In genomic region chr5:170479484-170479883, GRCh38 we compare ENCODE assay signal across 14 cellular contexts. TPM values are rescaled to one million over a fixed set of nuclear protein-coding genes. Genes with fewer than 3 reads are reported as not detected.
DNase-seq lines count a peak whose midpoint lies in the region; ATAC-seq and TF ChIP-seq lines count a peak whose summit lies in the region.
"Had no signal": no experiment of that assay in that cellular context is flagged by ENCODE, and none has a peak within 500 bp of the region (broad histone marks: within the 10 kb centered on the region; RNA-seq: fewer than 3 reads in every experiment).

No MANE protein-coding gene starts in this region.

- no peaks in the 10 kb centered on the region for H4K20me1 ChIP-seq in neural cell (ENCODE audit: insufficient read depth)
- H4K20me1 ChIP-seq: BLaER1 treated with 17β-estradiol and CSF1 and Interleukin-3, amounts not matched to agents 10 nM and 100 nM had no signal

- no peaks in the 10 kb centered on the region for H3K4me1 Mint-ChIP-seq in activated naive CD4-positive, alpha-beta T cell treated with anti-CD3 and anti-CD28 coated beads for 36 hours (ENCODE audit: low read depth)
- H3K4me1 Mint-ChIP-seq: activated naive CD8-positive, alpha-beta T cell treated with anti-CD3 and anti-CD28 coated beads, Interleukin-2, amount 50 U/mL, for 24 hours had no signal

- no peak overlapping the region for H2AFZ ChIP-seq in neural cell (ENCODE audit: low read depth, low read length)

- H3K9me2 ChIP-seq in neural cell (ENCODE audit: insufficient read depth, low read length): no peaks in the 10 kb centered on the region

- no peaks in the 10 kb centered on the region for H3K36me3 ChIP-seq in neural cell (ENCODE audit: insufficient read depth, low read length)
- H3K36me3 ChIP-seq: BLaER1 treated with 17β-estradiol and CSF1 and Interleukin-3, amounts not matched to agents 10 nM and 100 nM had no signal

- H3K27me3 ChIP-seq in neural cell (ENCODE audit: insufficient read depth, low read depth, low read length): no peaks in the 10 kb centered on the region
- H3K27me3 ChIP-seq: BLaER1 treated with 17β-estradiol and CSF1 and Interleukin-3, amounts not matched to agents 10 nM and 100 nM had no signal

- TF ChIP-seq EP300 in neural cell (conservative IDR thresholded peaks at IDR 0.05; ENCODE audit: poor library complexity, severe bottlenecking): no peak

- H3K27ac ChIP-seq in neural cell (ENCODE audit: low read length): no peak overlapping the region
- H3K27ac ChIP-seq: BLaER1 treated with 17β-estradiol and CSF1 and Interleukin-3, amounts not matched to agents 10 nM and 100 nM; coronary artery had no signal

- ATAC-seq in GM19328 (IDR thresholded peaks at IDR 0.05; ENCODE audit: unreplicated experiment): no peak
- ATAC-seq: activated naive CD8-positive, alpha-beta T cell treated with anti-CD3 and anti-CD28 coated beads, Interleukin-2, amount 50 U/mL, for 24 hours; T-cell had no signal

- H3K4me2 ChIP-seq in neural cell (ENCODE audit: low read length): no peak overlapping the region

- no peaks in the 10 kb centered on the region for H3K79me2 ChIP-seq in neural cell (replicated peaks; ENCODE audit: insufficient read depth, low read length)

- CTCF ChIA-PET in activated naive CD4-positive, alpha-beta T cell treated with anti-CD3 and anti-CD28 coated beads for 36 hours (lab: Charles Lee): no interaction called here

- intact Hi-C loops in activated naive CD4-positive, alpha-beta T cell treated with anti-CD3 and anti-CD28 coated beads for 36 hours (cut with micrococcal nuclease): no loop called here

- H3K9me3 ChIP-seq in neural cell (ENCODE audit: low read length): no peaks in the 10 kb centered on the region

- no peak for TF ChIP-seq RAD21 in neural cell (conservative IDR thresholded peaks at IDR 0.05)

- no peak overlapping the region for H3K4me3 Mint-ChIP-seq in activated naive CD4-positive, alpha-beta T cell treated with anti-CD3 and anti-CD28 coated beads for 36 hours
- H3K4me3 Mint-ChIP-seq: activated naive CD8-positive, alpha-beta T cell treated with anti-CD3 and anti-CD28 coated beads, Interleukin-2, amount 50 U/mL, for 24 hours; T-cell had no signal

- DNase-seq in EL (peak; percentile 62), MV-4-11 (lab: John Stamatoyannopoulos, UW) (peak; percentile 11), choroid plexus epithelial cell (ENCODE audit: low read depth) (peak; percentile 52), DMS53 (lab: John Stamatoyannopoulos, UW) (no peak), NCI-H2171 (lab: John Stamatoyannopoulos, UW) (no peak)
- DNase-seq in activated naive CD4-positive, alpha-beta T cell treated with anti-CD3 and anti-CD28 coated beads for 36 hours: no peak
- DNase-seq: activated naive CD8-positive, alpha-beta T cell treated with anti-CD3 and anti-CD28 coated beads, Interleukin-2, amount 50 U/mL, for 24 hours; activated T-cell treated with anti-CD3 and anti-CD28 coated beads for 4 hours; NCI-H1930; T-cell had no signal

- H3K9ac ChIP-seq in neural cell (ENCODE audit: low read length): no peak overlapping the region
- H3K9ac ChIP-seq: BLaER1 treated with 17β-estradiol and CSF1 and Interleukin-3, amounts not matched to agents 10 nM and 100 nM had no signal

- no peaks in the 10 kb centered on the region for H3F3A ChIP-seq in neural cell (ENCODE audit: insufficient read depth, low read length, poor library complexity, severe bottlenecking)

- no peaks in the 10 kb centered on the region for H3K36me3 Mint-ChIP-seq in activated naive CD4-positive, alpha-beta T cell treated with anti-CD3 and anti-CD28 coated beads for 36 hours (ENCODE audit: low read depth)
- H3K36me3 Mint-ChIP-seq: T-cell had no signal

- H3K4me3 ChIP-seq in choroid plexus epithelial cell (ENCODE audit: low read depth, low read length) (no peak overlapping the region), neural cell (ENCODE audit: low read length) (no peak overlapping the region)
- H3K4me3 ChIP-seq: BLaER1 treated with 17β-estradiol and CSF1 and Interleukin-3, amounts not matched to agents 10 nM and 100 nM; coronary artery had no signal

- no peak overlapping the region for H3K27ac Mint-ChIP-seq in activated naive CD4-positive, alpha-beta T cell treated with anti-CD3 and anti-CD28 coated beads for 36 hours
- H3K27ac Mint-ChIP-seq: activated naive CD8-positive, alpha-beta T cell treated with anti-CD3 and anti-CD28 coated beads, Interleukin-2, amount 50 U/mL, for 24 hours; T-cell had no signal

- TF ChIP-seq CTCF in choroid plexus epithelial cell (conservative IDR thresholded peaks at IDR 0.05; ENCODE audit: low read depth, low read length) (peak; percentile 19), neural cell (IDR thresholded peaks at IDR 0.05; ENCODE audit: poor library complexity, severe bottlenecking) (peak; percentile 14)

- H3K27me3 Mint-ChIP-seq in activated naive CD4-positive, alpha-beta T cell treated with anti-CD3 and anti-CD28 coated beads for 36 hours (ENCODE audit: low read depth): peaks cover 18% of the 10 kb centered on the region

- no peaks in the 10 kb centered on the region for H3K9me3 Mint-ChIP-seq in activated naive CD4-positive, alpha-beta T cell treated with anti-CD3 and anti-CD28 coated beads for 36 hours
- H3K9me3 Mint-ChIP-seq: activated naive CD8-positive, alpha-beta T cell treated with anti-CD3 and anti-CD28 coated beads, Interleukin-2, amount 50 U/mL, for 24 hours had no signal

TF ChIP-seq in neural cell, 6 proteins besides CTCF, POLR2A, EP300 and RAD21:
- no peak for TF ChIP-seq EZH2 (IDR thresholded peaks at IDR 0.05; ENCODE audit: borderline replicate concordance, insufficient read depth, low read length, poor library complexity, severe bottlenecking)
- TF ChIP-seq TAF1 (IDR thresholded peaks at IDR 0.05; ENCODE audit: low read depth): no peak
- TF ChIP-seq POLR2AphosphoS5 (IDR thresholded peaks at IDR 0.05): no peak
- TF ChIP-seq SMC3 (conservative IDR thresholded peaks at IDR 0.05; ENCODE audit: poor library complexity): no peak
- TF ChIP-seq REST (IDR thresholded peaks at IDR 0.05; ENCODE audit: borderline replicate concordance): no peak
- TF ChIP-seq MXI1 (conservative IDR thresholded peaks at IDR 0.05; ENCODE audit: poor library complexity, severe bottlenecking): no peak
TF ChIP-seq in neural cell: peak in this region for 0.

RNA-seq across cellular contexts. Expression of gene KCNIP1, which starts 24.3 kb away (rescaled TPM):
- polyA plus RNA-seq in neural cell: 13.5 and 13.8 TPM in 2 replicates
- 11.9 and 13.7 TPM in 2 replicates for polyA minus RNA-seq in neural cell
- total RNA-seq in activated naive CD4-positive, alpha-beta T cell treated with anti-CD3 and anti-CD28 coated beads for 36 hours: not detected
- total RNA-seq: T-cell had no signal

Comparison
In these comparisons a context has a peak if more than half of its experiments do, and no peak if none do; other contexts are left out.
1. DNase-seq: peak in EL (single experiment), MV-4-11 (single experiment) and choroid plexus epithelial cell (single experiment); none in DMS53 (single experiment), activated naive CD4-positive, alpha-beta T cell treated with anti-CD3 and anti-CD28 coated beads for 36 hours (single experiment) and NCI-H2171 (single experiment).